In the genomic region with DNA sequence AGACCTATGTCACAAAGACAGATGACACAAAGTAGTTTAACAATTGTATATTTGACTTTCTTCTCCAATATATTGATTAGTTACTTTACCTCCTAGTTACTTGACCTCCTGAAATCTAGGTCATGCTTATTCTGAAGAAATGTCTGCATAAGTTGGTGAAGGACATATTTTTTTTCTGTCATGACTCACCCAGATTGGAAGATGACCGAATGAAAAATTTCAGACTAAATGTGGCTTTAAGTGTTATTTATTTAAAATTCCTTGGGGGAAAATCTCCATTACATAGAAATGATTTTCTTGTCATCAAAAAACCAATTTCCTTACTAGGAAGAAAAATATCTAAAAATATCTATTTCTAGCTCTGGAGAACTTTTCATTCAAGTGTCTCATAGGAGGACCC, we compare ENCODE assay signal across 23 cellular contexts.
"Had no signal": no experiment of that assay in that cellular context is flagged by ENCODE, and none has a peak within 500 bp of the region (broad histone marks: within the 10 kb centered on the region; RNA-seq: fewer than 3 reads in every experiment).

No MANE protein-coding gene starts in this region.

- DNase-seq: activated CD4-positive, alpha-beta memory T cell treated with anti-CD3 and anti-CD28 coated beads for 36 hours; activated CD4-positive, alpha-beta T cell treated with anti-CD3 and anti-CD28 coated beads, Interleukin-2, amount 10 ng/mL, durations not matched to agents 7 days and 5 days; activated CD4-positive, CD25-positive, alpha-beta regulatory T cell; activated CD8-positive, alpha-beta memory T cell treated with anti-CD3 and anti-CD28 coated beads for 24 hours; activated effector memory CD4-positive, alpha-beta T cell treated with anti-CD3 and anti-CD28 coated beads, Interleukin-2, amount 50 U/mL, for 16 hours; activated naive CD4-positive, alpha-beta T cell treated with Interleukin-2 at 50 U/mL for 16 hours; activated naive CD8-positive, alpha-beta T cell treated with anti-CD3 and anti-CD28 coated beads, Interleukin-2, amount 50 U/mL, for 24 hours; activated T-cell treated with anti-CD3 and anti-CD28 coated beads, Interleukin-2, amount 50 U/mL, for 4 hours; amygdala; Karpas-422; NCI-H146; NCI-H1930; NCI-H2171; NCI-H2227 treated with DMSO at 0.1 percent for 48 hours; NCI-H446 treated with DMSO at 0.1 percent for 48 hours; NCI-H524 treated with DMSO at 0.1 percent for 48 hours; NCI-H774; RPMI8226; SK-N-SH; T-helper 1 cell had no signal

- H3K9ac ChIP-seq: SK-N-SH had no signal

- FAIRE-seq: K562 had no signal

- H3K27ac ChIP-seq: VCaP had no signal

- H3K9me3 ChIP-seq: SK-N-SH had no signal

- H3K36me3 Mint-ChIP-seq: activated CD4-positive, alpha-beta memory T cell treated with anti-CD3 and anti-CD28 coated beads for 36 hours; activated naive CD4-positive, alpha-beta T cell treated with anti-CD3 and anti-CD28 coated beads, Interleukin-2, amount 50 U/mL, for 72 hours had no signal

- H3K27ac Mint-ChIP-seq: activated CD4-positive, alpha-beta memory T cell treated with anti-CD3 and anti-CD28 coated beads for 36 hours; activated CD4-positive, alpha-beta T cell treated with anti-CD3 and anti-CD28 coated beads, Interleukin-2, amount 10 ng/mL, durations not matched to agents 7 days and 5 days; activated naive CD4-positive, alpha-beta T cell treated with anti-CD3 and anti-CD28 coated beads, Interleukin-2, amount 50 U/mL, for 72 hours; activated naive CD8-positive, alpha-beta T cell treated with anti-CD3 and anti-CD28 coated beads, Interleukin-2, amount 50 U/mL, for 24 hours had no signal

- H3K9me3 Mint-ChIP-seq: activated CD4-positive, alpha-beta T cell treated with anti-CD3 and anti-CD28 coated beads, Interleukin-2, amount 10 ng/mL, durations not matched to agents 7 days and 5 days; activated naive CD8-positive, alpha-beta T cell treated with anti-CD3 and anti-CD28 coated beads, Interleukin-2, amount 50 U/mL, for 24 hours had no signal

- H3K4me3 Mint-ChIP-seq: activated CD4-positive, alpha-beta memory T cell treated with anti-CD3 and anti-CD28 coated beads for 36 hours; activated CD4-positive, alpha-beta T cell treated with anti-CD3 and anti-CD28 coated beads, Interleukin-2, amount 10 ng/mL, durations not matched to agents 7 days and 5 days; activated naive CD8-positive, alpha-beta T cell treated with anti-CD3 and anti-CD28 coated beads, Interleukin-2, amount 50 U/mL, for 24 hours; activated T-cell treated with anti-CD3 and anti-CD28 coated beads, Interleukin-2, amount 50 U/mL, for 4 hours had no signal

- H3K4me3 ChIP-seq: K562 had no signal

- H3K4me1 Mint-ChIP-seq: activated CD4-positive, alpha-beta T cell treated with anti-CD3 and anti-CD28 coated beads, Interleukin-2, amount 10 ng/mL, durations not matched to agents 7 days and 5 days; activated naive CD8-positive, alpha-beta T cell treated with anti-CD3 and anti-CD28 coated beads, Interleukin-2, amount 50 U/mL, for 24 hours had no signal

- H3K4me2 ChIP-seq: SK-N-SH had no signal

- H3K27me3 Mint-ChIP-seq: activated CD4-positive, alpha-beta memory T cell treated with anti-CD3 and anti-CD28 coated beads for 36 hours; activated CD4-positive, alpha-beta T cell treated with anti-CD3 and anti-CD28 coated beads, Interleukin-2, amount 10 ng/mL, durations not matched to agents 7 days and 5 days; activated naive CD8-positive, alpha-beta T cell treated with anti-CD3 and anti-CD28 coated beads, Interleukin-2, amount 50 U/mL, for 24 hours had no signal
